8 cellular contexts compared by ENCODE assay signal in genomic region chr5:134905246-134905996, GRCh38. TPM values are rescaled to one million over a fixed set of nuclear protein-coding genes. Genes with fewer than 3 reads are reported as not detected.
DNase-seq lines count a peak whose midpoint lies in the region; ATAC-seq and TF ChIP-seq lines count a peak whose summit lies in the region.

No MANE protein-coding gene starts in this region.

- WGBS in SK-N-SH (ENCODE audit: low lambda C conversion rate), result 2% methylated on average over 35 of the region's 54 CpGs
- no CpG with 5 or more reads among the region's 54 CpGs for WGBS in trophoblast cell (ENCODE audit: extremely low coverage, insufficient coverage, insufficient read length)

- H3K9ac ChIP-seq in ES-I3 (ENCODE audit: low read depth, low read length) (peak overlapping the region; percentile 95), SK-N-SH (peak overlapping the region; percentile 93), trophoblast cell (ENCODE audit: low read length) (peak overlapping the region; percentile 96)

- no peak overlapping the region for H2BK120ac ChIP-seq in trophoblast cell (ENCODE audit: insufficient read depth, low read length, poor library complexity)

- peak overlapping the region; percentile 84 for H2BK12ac ChIP-seq in trophoblast cell (ENCODE audit: low read length)

- H3K79me2 ChIP-seq in GM23338 (replicated peaks; ENCODE audit: insufficient read depth) (peaks cover 16% of the 10 kb centered on the region), SK-N-SH (ENCODE audit: insufficient read depth) (peaks cover 10% of the 10 kb centered on the region), trophoblast cell (ENCODE audit: control insufficient read depth, insufficient read depth, low read length, poor library complexity) (peaks cover 7% of the 10 kb centered on the region)

- peaks cover 14% of the 10 kb centered on the region for H3K79me1 ChIP-seq in trophoblast cell (ENCODE audit: low read length)

- H3K4me2 ChIP-seq in GM23338, result peak overlapping the region; percentile 75
- H3K4me2 ChIP-seq in SK-N-SH, result peak overlapping the region; percentile 86
- H3K4me2 ChIP-seq in trophoblast cell (ENCODE audit: low read length), result peak overlapping the region; percentile 100

- peak overlapping the region; percentile 93 for H4K12ac ChIP-seq in trophoblast cell (ENCODE audit: low read depth, low read length)

- H3K4me1 ChIP-seq in ES-I3 (ENCODE audit: insufficient read depth, low read length) (peaks cover 4% of the 10 kb centered on the region; the same call in 1 of the 2 replicates), GM23338 (ENCODE audit: insufficient read depth) (peaks cover 10% of the 10 kb centered on the region; the same call in 1 of the 2 replicates), SK-N-SH (ENCODE audit: control insufficient read depth in 1 of 2, insufficient read depth in 2 of 2, low read depth in 1 of 2, low read length in 1 of 2) (no peaks in the 10 kb centered on the region), trophoblast cell (ENCODE audit: control insufficient read depth in 1 of 2, insufficient read depth in 2 of 2, low read length in 2 of 2) (peaks cover 0 to 2% of the 10 kb centered on the region in 2 experiments), upper lobe of right lung (peaks cover 6% of the 10 kb centered on the region)

- H2AFZ ChIP-seq in GM23338 (peak overlapping the region; percentile 40), SK-N-SH (ENCODE audit: low read depth) (peak overlapping the region; percentile 90), trophoblast cell (ENCODE audit: insufficient read depth, low read length, poor library complexity) (peak overlapping the region; percentile 97)

- H3K36me3 ChIP-seq in ES-I3 (ENCODE audit: insufficient read depth, low read length), result no peaks in the 10 kb centered on the region; the same call in 1 of the 2 replicates
- no peaks in the 10 kb centered on the region for H3K36me3 ChIP-seq in GM23338 (ENCODE audit: insufficient read depth)
- peaks cover 3 to 14% of the 10 kb centered on the region in 2 experiments for H3K36me3 ChIP-seq in SK-N-SH (replicated peaks in 1 of 2; ENCODE audit: control insufficient read depth in 1 of 2, insufficient read depth in 2 of 2, low read length in 1 of 2)
- H3K36me3 ChIP-seq in trophoblast cell (ENCODE audit: control insufficient read depth in 1 of 2, insufficient read depth in 2 of 2, low read length in 2 of 2), result no peaks in the 10 kb centered on the region
- H3K36me3 ChIP-seq in upper lobe of right lung, result peaks cover 14% of the 10 kb centered on the region

- H3K27ac ChIP-seq in GM23338 (ENCODE audit: low read depth) (peak overlapping the region; percentile 78), SK-N-SH (ENCODE audit: low read depth in 2 of 2, low read length in 1 of 2) (peak overlapping the region; percentile 87 to 88), trophoblast cell (ENCODE audit: low read depth, low read length) (peak overlapping the region; percentile 95), upper lobe of right lung (peak overlapping the region; percentile 98)

- H3K27me3 ChIP-seq in GM23338 (ENCODE audit: insufficient read depth), result no peaks in the 10 kb centered on the region
- no peaks in the 10 kb centered on the region for H3K27me3 ChIP-seq in SK-N-SH (ENCODE audit: insufficient read depth)
- no peaks in the 10 kb centered on the region for H3K27me3 ChIP-seq in trophoblast cell (ENCODE audit: insufficient read depth, low read length)
- H3K27me3 ChIP-seq in upper lobe of right lung, result no peaks in the 10 kb centered on the region

- DNase-seq in GM23338 (ENCODE audit: low spot score), result peak; percentile 71
- DNase-seq in LNCaP clone FGC (ENCODE audit: low read depth), result peak; percentile 33
- peak; percentile 66 for DNase-seq in SK-N-SH
- DNase-seq in activated naive CD8-positive, alpha-beta T cell treated with anti-CD3 and anti-CD28 coated beads for 36 hours, result peak; percentile 69
- DNase-seq in Right ventricle myocardium superior, result peak; percentile 48
- peak; percentile 31 to 81 for DNase-seq in trophoblast cell
- DNase-seq in upper lobe of right lung, result no peak

- peak overlapping the region; percentile 96 for H3K4me3 Mint-ChIP-seq in GM23338
- peak overlapping the region; percentile 95 for H3K4me3 Mint-ChIP-seq in activated naive CD8-positive, alpha-beta T cell treated with anti-CD3 and anti-CD28 coated beads for 36 hours

- peaks cover 13% of the 10 kb centered on the region for H3K27me3 Mint-ChIP-seq in GM23338 (ENCODE audit: insufficient read depth, low read depth, poor library complexity)
- no peaks in the 10 kb centered on the region for H3K27me3 Mint-ChIP-seq in activated naive CD8-positive, alpha-beta T cell treated with anti-CD3 and anti-CD28 coated beads for 36 hours

- H3K18ac ChIP-seq in trophoblast cell (ENCODE audit: low read length), result peak overlapping the region; percentile 81

- 0 out of 4 replicates have a peak, but pooled peaks of 1 of the 2 experiments have one; percentile 11 for TF ChIP-seq EP300 in SK-N-SH (IDR thresholded peaks at IDR 0.05; ENCODE audit: borderline replicate concordance in 1 of 2, low read depth in 1 of 2, low read length in 1 of 2)

- CTCF ChIA-PET in SK-N-SH (lab: Yijun Ruan, JAX), result interaction anchor here (0.7 to 2.9 kb wide), 57 partner anchors 11 to 534 kb away, joined by 3 to 25 read pairs (median 4); partner anchors contain the start of genes C5orf24, CAMLG, DDX46 and PITX1

- TF ChIP-seq CTCF in GM23338 (conservative IDR thresholded peaks at IDR 0.05; ENCODE audit: low read depth in 2 of 2), result peak; percentile 63 to 99
- TF ChIP-seq CTCF in LNCaP clone FGC (IDR thresholded peaks at IDR 0.05; ENCODE audit: control insufficient read depth, extremely low read depth, insufficient read depth), result peak; percentile 63
- TF ChIP-seq CTCF in SK-N-SH (IDR thresholded peaks at IDR 0.05), result peak; percentile 90
- peak; percentile 81 for TF ChIP-seq CTCF in upper lobe of right lung (IDR thresholded peaks at IDR 0.05)

- peak overlapping the region; percentile 61 for H3K4me3 ChIP-seq in GM23338
- peak overlapping the region; percentile 81 for H3K4me3 ChIP-seq in LNCaP clone FGC (ENCODE audit: low read depth, low read length)
- peak overlapping the region; percentile 60 to 78 for H3K4me3 ChIP-seq in SK-N-SH (ENCODE audit: low read depth in 2 of 2, low read length in 1 of 2)
- peak overlapping the region; percentile 79 for H3K4me3 ChIP-seq in trophoblast cell (ENCODE audit: low read depth, low read length)
- peak overlapping the region; percentile 78 for H3K4me3 ChIP-seq in upper lobe of right lung

- no peak overlapping the region for H3K23ac ChIP-seq in trophoblast cell (ENCODE audit: low read length)

- peak overlapping the region; percentile 97 for H3K27ac Mint-ChIP-seq in GM23338
- H3K27ac Mint-ChIP-seq in activated naive CD8-positive, alpha-beta T cell treated with anti-CD3 and anti-CD28 coated beads for 36 hours, result peak overlapping the region; percentile 98

- no peaks in the 10 kb centered on the region for H3K9me3 Mint-ChIP-seq in GM23338
- no peaks in the 10 kb centered on the region for H3K9me3 Mint-ChIP-seq in activated naive CD8-positive, alpha-beta T cell treated with anti-CD3 and anti-CD28 coated beads for 36 hours

- H3K4me1 Mint-ChIP-seq in GM23338, result peaks cover 9% of the 10 kb centered on the region
- peaks cover 17% of the 10 kb centered on the region for H3K4me1 Mint-ChIP-seq in activated naive CD8-positive, alpha-beta T cell treated with anti-CD3 and anti-CD28 coated beads for 36 hours

- no peak overlapping the region for H2AK5ac ChIP-seq in trophoblast cell (ENCODE audit: low read length)

- H4K20me1 ChIP-seq in GM23338 (replicated peaks; ENCODE audit: insufficient read depth), result no peaks in the 10 kb centered on the region
- H4K20me1 ChIP-seq in SK-N-SH (ENCODE audit: insufficient read depth), result no peaks in the 10 kb centered on the region

- peak; percentile 7 for ATAC-seq in GM23338
- ATAC-seq in Right ventricle myocardium superior (ENCODE audit: poor library complexity), result peak; percentile 68
- peak; percentile 7 for ATAC-seq in upper lobe of right lung

- peaks cover 5% of the 10 kb centered on the region; the same call in 1 of the 2 replicates for H3F3A ChIP-seq in GM23338 (replicated peaks; ENCODE audit: low read depth)
- peaks cover 17% of the 10 kb centered on the region for H3F3A ChIP-seq in SK-N-SH (replicated peaks; ENCODE audit: insufficient read depth)

- peak; percentile 71 for TF ChIP-seq RAD21 in SK-N-SH (IDR thresholded peaks at IDR 0.05; ENCODE audit: low read length)

- H4K8ac ChIP-seq in trophoblast cell (ENCODE audit: low read depth, low read length), result peak overlapping the region; percentile 99

- peak overlapping the region; percentile 95 for H4K91ac ChIP-seq in trophoblast cell (ENCODE audit: low read depth, low read length)

- intact Hi-C loops in Right ventricle myocardium superior (cut with DNase I) (no loop called here), upper lobe of right lung (cut with DNase I) (no loop called here)

- H3K9me2 ChIP-seq in GM23338 (ENCODE audit: insufficient read depth), result no peaks in the 10 kb centered on the region
- no peaks in the 10 kb centered on the region for H3K9me2 ChIP-seq in SK-N-SH

- H2BK5ac ChIP-seq in trophoblast cell (ENCODE audit: low read depth, low read length, poor library complexity), result peak overlapping the region; percentile 56

- POLR2A ChIA-PET in SK-N-SH (lab: Yijun Ruan, JAX), result interaction anchor here (0.5 to 2.5 kb wide), 11 partner anchors 11 to 332 kb away, joined by 3 to 17 read pairs (median 4); partner anchors contain the start of genes C5orf24, CAMLG, DDX46 and TXNDC15

- peak overlapping the region; percentile 21 for H3K4ac ChIP-seq in trophoblast cell (ENCODE audit: low read depth, low read length)

- H3K14ac ChIP-seq in trophoblast cell (ENCODE audit: low read length), result peak overlapping the region; percentile 99

- peaks cover 18% of the 10 kb centered on the region; the same call in 2 of the 3 replicates for H3K36me3 Mint-ChIP-seq in GM23338 (ENCODE audit: low read depth)
- H3K36me3 Mint-ChIP-seq in activated naive CD8-positive, alpha-beta T cell treated with anti-CD3 and anti-CD28 coated beads for 36 hours, result peaks cover 3% of the 10 kb centered on the region

- H3K9me3 ChIP-seq in ES-I3 (ENCODE audit: control insufficient read depth, insufficient read depth, low read length), result no peaks in the 10 kb centered on the region
- no peaks in the 10 kb centered on the region for H3K9me3 ChIP-seq in SK-N-SH
- no peaks in the 10 kb centered on the region for H3K9me3 ChIP-seq in trophoblast cell (ENCODE audit: insufficient read depth, low read depth, low read length)
- H3K9me3 ChIP-seq in upper lobe of right lung, result no peaks in the 10 kb centered on the region

RNA-seq across cellular contexts. Expression of gene PCBD2, which starts 0.5 kb away (rescaled TPM):
- 8.3 and 8.7 TPM in 2 replicates for total RNA-seq in GM23338 (2014; rRNA removed; shearing (Covaris generic))
- polyA plus RNA-seq in GM23338 (2016; fragmentation: Nextera tagmentation; extraction: Ambion mirVana), result 16.0 and 18.8 TPM in 2 replicates
- 5.1 and 6.2 TPM in 2 replicates for polyA plus RNA-seq in SK-N-SH (2012; rRNA removed)
- polyA plus RNA-seq in SK-N-SH (2012; cell fraction: cytosol; rRNA removed), result 7.5 and 7.7 TPM in 2 replicates
- polyA plus RNA-seq in SK-N-SH (2012; cell fraction: nucleus; rRNA removed), result 6.9 and 8.8 TPM in 2 replicates
- 10 to 100 TPM in 1 of 2 experiments, 1 to 10 TPM in 1; 7.6 to 10.4 TPM for total RNA-seq in activated naive CD8-positive, alpha-beta T cell treated with anti-CD3 and anti-CD28 coated beads for 36 hours
- total RNA-seq in Right ventricle myocardium superior, result 28.9 TPM
- polyA plus RNA-seq in trophoblast cell (2013), result 3.4 and 3.7 TPM in 2 replicates
- total RNA-seq in upper lobe of right lung, result 11.2 TPM

RNA-seq across cellular contexts. Expression of gene TXNDC15, which starts 31.2 kb away (rescaled TPM):
- total RNA-seq in GM23338 (2014; rRNA removed; shearing (Covaris generic)), result 24.4 and 30.7 TPM in 2 replicates
- 26.5 and 28.5 TPM in 2 replicates for polyA plus RNA-seq in GM23338 (2016; fragmentation: Nextera tagmentation; extraction: Ambion mirVana)
- 93.9 and 112 TPM in 2 replicates for polyA plus RNA-seq in SK-N-SH (2012; rRNA removed)
- 60.6 and 81.9 TPM in 2 replicates for polyA plus RNA-seq in SK-N-SH (2012; cell fraction: cytosol; rRNA removed)
- polyA plus RNA-seq in SK-N-SH (2012; cell fraction: nucleus; rRNA removed), result 61.0 and 63.9 TPM in 2 replicates
- 10 to 100 TPM; 27.2 to 29.4 TPM for total RNA-seq in activated naive CD8-positive, alpha-beta T cell treated with anti-CD3 and anti-CD28 coated beads for 36 hours
- 54.2 TPM for total RNA-seq in Right ventricle myocardium superior
- 33.7 and 34.0 TPM in 2 replicates for polyA plus RNA-seq in trophoblast cell (2013)
- total RNA-seq in upper lobe of right lung, result 60.6 TPM

RNA-seq across cellular contexts. Expression of gene C5orf24, which starts 59.7 kb away (rescaled TPM):
- 19.0 and 21.1 TPM in 2 replicates for total RNA-seq in GM23338 (2014; rRNA removed; shearing (Covaris generic))
- 14.2 and 14.6 TPM in 2 replicates for polyA plus RNA-seq in GM23338 (2016; fragmentation: Nextera tagmentation; extraction: Ambion mirVana)
- polyA plus RNA-seq in SK-N-SH (2012; rRNA removed), result 21.8 and 34.3 TPM in 2 replicates
- 33.9 and 36.8 TPM in 2 replicates for polyA plus RNA-seq in SK-N-SH (2012; cell fraction: cytosol; rRNA removed)
- polyA plus RNA-seq in SK-N-SH (2012; cell fraction: nucleus; rRNA removed), result 21.9 and 53.1 TPM in 2 replicates
- total RNA-seq in activated naive CD8-positive, alpha-beta T cell treated with anti-CD3 and anti-CD28 coated beads for 36 hours, result 10 to 100 TPM; 24.1 to 30.5 TPM
- total RNA-seq in Right ventricle myocardium superior, result 21.9 TPM
- 29.2 and 29.5 TPM in 2 replicates for polyA plus RNA-seq in trophoblast cell (2013)
- 44.9 TPM for total RNA-seq in upper lobe of right lung

Comparison
In these comparisons a context has a peak if more than half of its experiments do, and no peak if none do; other contexts are left out.
1. ATAC-seq: peak in every context shown above with its lines; median percentile 68 in Right ventricle myocardium superior; 7 in GM23338; 7 in upper lobe of right lung.
2. H2AFZ ChIP-seq: peak in every context shown above with its lines; median percentile 97 in trophoblast cell; 90 in SK-N-SH; 40 in GM23338.